ENCODE assay signal across 17 cellular contexts in genomic region chr4:41373221-41373620, GRCh38.
A peak's percentile ranks its signal among the peaks of the same experiment; 100 is the strongest.
DNase-seq lines count a peak whose midpoint lies in the region; ATAC-seq, FAIRE-seq and TF ChIP-seq lines count a peak whose summit lies in the region.
"Had no signal": no experiment of that assay in that cellular context is flagged by ENCODE, and none has a peak within 500 bp of the region (broad histone marks: within the 10 kb centered on the region; RNA-seq: fewer than 3 reads in every experiment).

No MANE protein-coding gene starts in this region.

- H3K4me3 ChIP-seq in BLaER1 (no peak overlapping the region), dorsolateral prefrontal cortex (no peak overlapping the region), psoas muscle (no peak overlapping the region)
- H3K4me3 ChIP-seq: HAP-1 had no signal

- peak; percentile 43 for DNase-seq in NCI-H2029 (lab: John Stamatoyannopoulos, UW)
- no peak for DNase-seq in dorsolateral prefrontal cortex
- DNase-seq in psoas muscle: no peak
- no peak for DNase-seq in RCC 7860 (ENCODE audit: low spot score)
- DNase-seq in GM10248 (ENCODE audit: extremely low spot score): no peak
- DNase-seq in activated CD4-positive, alpha-beta T cell treated with anti-CD3 and anti-CD28 coated beads, Interleukin-2, amount 50 U/mL, for 1 hour: no peak
- DNase-seq in NCI-H187 (lab: John Stamatoyannopoulos, UW): no peak
- DNase-seq: CD8-positive, alpha-beta T cell; COR-L47; DMS79 had no signal

- H3K27ac ChIP-seq in BLaER1 (no peak overlapping the region), dorsolateral prefrontal cortex (peak overlapping the region in 34 of 59 donors; percentile 2 to 100 (median 58)), psoas muscle (peak overlapping the region; percentile 91)

- H3K9me3 ChIP-seq in BLaER1 (peaks cover 4% of the 10 kb centered on the region; the same call in 1 of the 2 replicates), psoas muscle (no peaks in the 10 kb centered on the region)
- H3K9me3 ChIP-seq: HAP-1 had no signal

- TF ChIP-seq CTCF in dorsolateral prefrontal cortex (IDR thresholded peaks at IDR 0.05 in 54 of 56, conservative IDR thresholded peaks at IDR 0.05 in 2 of 56; ENCODE audit: low read depth in 1 of 56, partially characterized antibody in 56 of 56) (no peak), psoas muscle (IDR thresholded peaks at IDR 0.05) (no peak), GM10248 (IDR thresholded peaks at IDR 0.05; ENCODE audit: control extremely low read depth, extremely low read depth, low read depth, missing control alignments) (no peak)

- H3K36me3 ChIP-seq in BLaER1 (no peaks in the 10 kb centered on the region), psoas muscle (ENCODE audit: insufficient read depth in 1 of 2, low read depth in 1 of 2) (no peaks in the 10 kb centered on the region)
- H3K36me3 ChIP-seq: HAP-1 had no signal

- no peak overlapping the region for H3K9ac ChIP-seq in BLaER1

- H3K27me3 ChIP-seq in BLaER1 (no peaks in the 10 kb centered on the region), dorsolateral prefrontal cortex (no peaks in the 10 kb centered on the region), psoas muscle (ENCODE audit: insufficient read depth in 3 of 3, low read length in 2 of 3) (no peaks in the 10 kb centered on the region)

- CTCF ChIA-PET in GM10248 (lab: Yijun Ruan, JAX): interaction anchor here (1.1 to 1.7 kb wide), 3 partner anchors 16 to 512 kb away, joined by 3 to 7 read pairs (median 3); no protein-coding TSS in a partner anchor

- intact Hi-C loops in dorsolateral prefrontal cortex (cut with DNase I): no loop called here
- intact Hi-C loops in psoas muscle (cut with DNase I): no loop called here

- POLR2A ChIA-PET in GM10248 (lab: Yijun Ruan, JAX): interaction anchor here (0.6 kb wide), 1 partner anchor 706 kb away, joined by 3 read pairs; no protein-coding TSS in a partner anchor

- H3K4me1 ChIP-seq in BLaER1 (peaks cover 30% of the 10 kb centered on the region), psoas muscle (peaks cover 78% of the 10 kb centered on the region)

- ATAC-seq in psoas muscle: no peak
- ATAC-seq: CD8-positive, alpha-beta T cell had no signal

- 10 to 17% (median 11%) methylated on average over 3 of the region's 3 CpGs for WGBS in psoas muscle, 3 donors

- H3K4me2 ChIP-seq in BLaER1: peak overlapping the region; percentile 14; the same call in 1 of the 2 replicates

- no peak for FAIRE-seq in RCC 7860 (lab: Jason Lieb, UNC)
- FAIRE-seq: A204.1, D721Med, GM12891, GM19239, H1 had no signal

- H4K20me1 ChIP-seq in BLaER1: no peaks in the 10 kb centered on the region
